Comparison of ENCODE assay signal across 28 cellular contexts in the genomic region with DNA sequence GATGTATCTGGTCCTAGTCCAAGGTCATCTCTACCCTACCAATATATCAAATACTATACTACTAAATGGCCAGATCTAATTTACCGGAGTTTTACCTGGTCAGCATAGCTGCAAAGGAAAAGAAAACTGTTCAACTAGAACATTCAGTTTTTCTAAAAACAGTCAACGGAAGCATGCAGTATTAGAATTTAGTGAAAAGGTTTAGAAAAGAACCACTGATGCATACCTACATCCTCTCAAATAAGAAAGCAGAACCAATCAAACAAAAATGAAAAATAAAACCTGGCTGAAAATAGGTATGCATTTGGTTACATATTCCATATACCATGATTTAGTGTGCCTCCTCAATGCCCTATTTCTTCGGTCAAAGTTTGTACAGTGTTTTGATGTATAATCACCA.
"Had no signal": no experiment of that assay in that cellular context is flagged by ENCODE, and none has a peak within 500 bp of the region (broad histone marks: within the 10 kb centered on the region; RNA-seq: fewer than 3 reads in every experiment).

No MANE protein-coding gene starts in this region.

- H3K27me3 Mint-ChIP-seq: activated CD4-positive, alpha-beta memory T cell treated with anti-CD3 and anti-CD28 coated beads for 36 hours had no signal

- H3K9me3 ChIP-seq: adrenal gland, body of pancreas, breast epithelium, SJCRH30 had no signal

- H3K36me3 ChIP-seq: adrenal gland, breast epithelium, SJCRH30 had no signal

- DNase-seq: activated CD4-positive, alpha-beta memory T cell treated with anti-CD3 and anti-CD28 coated beads for 36 hours; activated CD4-positive, alpha-beta T cell treated with anti-CD3 and anti-CD28 coated beads for 4 hours; activated CD4-positive, alpha-beta T cell treated with anti-CD3 and anti-CD28 coated beads, Interleukin-2, amount 50 U/mL, for 1 hour; activated CD4-positive, CD25-positive, alpha-beta regulatory T cell treated with anti-CD3 and anti-CD28 coated beads, Interleukin-2, amount 50 U/mL, for 72 hours; activated CD8-positive, alpha-beta memory T cell treated with anti-CD3 and anti-CD28 coated beads, Interleukin-2, amount 50 U/mL, for 4 hours; activated gamma-delta T cell treated with Interleukin-2 at 50 U/mL for 16 hours; activated naive CD4-positive, alpha-beta T cell treated with anti-CD3 and anti-CD28 coated beads for 36 hours; activated T-cell treated with anti-CD3 and anti-CD28 coated beads for 4 hours; activated T-cell treated with anti-CD3 and anti-CD28 coated beads, Interleukin-2, amount 50 U/mL, for 4 hours; adrenal gland; body of pancreas; NCI-H1048; NCI-H1105 treated with DMSO at 0.1 percent for 48 hours; NCI-H1436; NCI-H1694; NCI-H1930; NCI-H2081 treated with DMSO at 0.1 percent for 48 hours; NCI-H226; NCI-H446 treated with DMSO at 0.1 percent for 48 hours; NCI-H524; SHP77; SJCRH30 had no signal

- H3K27me3 ChIP-seq: adrenal gland, body of pancreas, SJCRH30 had no signal

- H3K4me3 ChIP-seq: adrenal gland, body of pancreas, breast epithelium, SJCRH30, SK-N-MC had no signal

- H3K27ac ChIP-seq: adrenal gland, body of pancreas, breast epithelium, SJCRH30, SK-N-MC had no signal

- H3K27ac Mint-ChIP-seq: activated CD4-positive, alpha-beta memory T cell treated with anti-CD3 and anti-CD28 coated beads for 36 hours; activated naive CD4-positive, alpha-beta T cell treated with anti-CD3 and anti-CD28 coated beads for 36 hours; activated T-helper 1 cell treated with anti-CD3 and anti-CD28 coated beads, Interleukin-12 subunit alpha, Interleukin-12 subunit beta, Interleukin-2, Interleukin-4 antibody, amounts not matched to agents 30 ng/mL and 10 ng/mL and 1 ng/mL, durations not matched to agents 14 hours and 24 hours and 36 hours had no signal

- H3K4me3 Mint-ChIP-seq: activated CD4-positive, alpha-beta memory T cell treated with anti-CD3 and anti-CD28 coated beads for 36 hours; activated naive CD4-positive, alpha-beta T cell treated with anti-CD3 and anti-CD28 coated beads for 36 hours; activated T-cell treated with anti-CD3 and anti-CD28 coated beads, Interleukin-2, amount 50 U/mL, for 4 hours; activated T-helper 1 cell treated with anti-CD3 and anti-CD28 coated beads, Interleukin-12 subunit alpha, Interleukin-12 subunit beta, Interleukin-2, Interleukin-4 antibody, amounts not matched to agents 30 ng/mL and 10 ng/mL and 1 ng/mL, durations not matched to agents 14 hours and 24 hours and 36 hours; WTC11 had no signal

- H3K9me3 Mint-ChIP-seq: activated CD4-positive, alpha-beta memory T cell treated with anti-CD3 and anti-CD28 coated beads for 36 hours; activated naive CD4-positive, alpha-beta T cell treated with anti-CD3 and anti-CD28 coated beads for 36 hours; activated naive CD4-positive, alpha-beta T cell treated with anti-CD3 and anti-CD28 coated beads, Interleukin-2, amount 50 U/mL, for 72 hours; activated T-cell treated with anti-CD3 and anti-CD28 coated beads, Interleukin-2, amount 50 U/mL, for 4 hours; activated T-helper 1 cell treated with anti-CD3 and anti-CD28 coated beads, Interleukin-12 subunit alpha, Interleukin-12 subunit beta, Interleukin-2, Interleukin-4 antibody, amounts not matched to agents 30 ng/mL and 10 ng/mL and 1 ng/mL, durations not matched to agents 14 hours and 24 hours and 36 hours; WTC11 had no signal

- H3K36me3 Mint-ChIP-seq: activated naive CD4-positive, alpha-beta T cell treated with anti-CD3 and anti-CD28 coated beads, Interleukin-2, amount 50 U/mL, for 72 hours; WTC11 had no signal

- H3K4me1 ChIP-seq: adrenal gland, body of pancreas, breast epithelium had no signal

- ATAC-seq: activated naive CD4-positive, alpha-beta T cell treated with anti-CD3 and anti-CD28 coated beads, Interleukin-2, amount 50 U/mL, for 72 hours; activated T-cell treated with anti-CD3 and anti-CD28 coated beads, Interleukin-2, amount 50 U/mL, for 4 hours; body of pancreas; Panc1; WTC11 had no signal
